ENCODE assay signal across 11 cellular contexts in the genomic region with DNA sequence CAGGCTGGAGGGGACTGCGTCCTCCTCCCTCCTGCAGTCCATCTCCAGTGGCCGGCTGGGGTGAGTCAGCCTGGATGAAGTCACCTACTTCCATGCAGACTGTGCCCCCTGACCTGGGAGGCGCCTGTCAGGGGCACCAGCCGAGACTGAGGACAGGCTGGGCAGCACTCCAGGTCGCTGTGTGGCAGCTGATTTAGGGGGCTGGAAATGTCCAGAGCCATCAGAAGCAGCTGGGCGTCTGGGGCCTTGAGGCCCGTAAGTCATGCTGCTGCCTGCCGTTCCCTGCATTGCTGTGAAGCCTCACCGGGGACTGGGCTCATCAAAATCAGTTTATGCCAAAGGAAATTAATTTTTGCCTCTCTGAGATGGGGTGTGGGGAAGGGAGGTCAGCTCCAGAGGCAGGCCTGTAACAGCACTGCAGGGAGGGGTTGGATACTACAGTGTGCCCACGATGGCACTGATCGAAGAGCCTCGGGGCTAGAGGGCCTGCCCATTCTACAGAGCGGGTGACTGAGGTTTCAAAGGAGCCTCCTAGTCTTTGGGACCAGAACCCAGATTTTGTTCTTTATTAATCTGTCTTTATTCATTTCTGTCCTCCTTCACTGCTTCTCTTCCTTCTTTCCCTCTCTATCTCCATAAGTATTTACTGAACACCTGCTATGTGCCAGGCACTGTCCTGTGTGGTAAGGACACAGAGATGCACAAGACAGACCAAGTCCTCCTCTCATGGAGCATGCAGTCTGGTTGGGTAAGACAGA.
DNase-seq lines count a peak whose midpoint lies in the region; ATAC-seq and TF ChIP-seq lines count a peak whose summit lies in the region.
"Had no signal": no experiment of that assay in that cellular context is flagged by ENCODE, and none has a peak within 500 bp of the region (broad histone marks: within the 10 kb centered on the region; RNA-seq: fewer than 3 reads in every experiment).

No MANE protein-coding gene starts in this region.

- dilution Hi-C loops in IMR-90 (cut with HindIII; ENCODE audit: low sequenced_read_pairs, unreplicated experiment), result no loop called here

- peak overlapping the region; percentile 73 for H3K18ac ChIP-seq in IMR-90 (ENCODE audit: low read depth, low read length)

- BruUV-seq in IMR-90 (replicated peaks; lab: Mats Ljungman, UMichigan), result no TSS peak

- H3K36me3 ChIP-seq in IMR-90 (ENCODE audit: control insufficient read depth, insufficient read depth, low read length), result no peaks in the 10 kb centered on the region
- H3K36me3 ChIP-seq in left lung, result no peaks in the 10 kb centered on the region
- H3K36me3 ChIP-seq in tibial artery, result no peaks in the 10 kb centered on the region

- H3K4me1 Mint-ChIP-seq in mesothelial cell of epicardium, result no peaks in the 10 kb centered on the region

- no peak for TF ChIP-seq POLR2A in IMR-90 (IDR thresholded peaks at IDR 0.05; ENCODE audit: low read depth, low read length)

- in situ Hi-C loops in IMR-90 (cut with MboI; ENCODE audit: low sequenced_read_pairs), result no loop called here

- H3K56ac ChIP-seq in IMR-90 (ENCODE audit: extremely low read depth, insufficient read depth, low read length), result peak overlapping the region; percentile 35; the same call in 1 of the 2 replicates

- H2BK120ac ChIP-seq in IMR-90 (ENCODE audit: low read depth, low read length), result peak overlapping the region; percentile 78

- ATAC-seq in IMR-90 (ENCODE audit: low read depth) (peak; percentile 100), left lung (peak; percentile 86), HG03354 (IDR thresholded peaks at IDR 0.05; ENCODE audit: poor library complexity, severe bottlenecking, unreplicated experiment) (no peak), GM21367 (IDR thresholded peaks at IDR 0.05; ENCODE audit: unreplicated experiment) (no peak)

- H3K9me3 Mint-ChIP-seq in mesothelial cell of epicardium, result no peaks in the 10 kb centered on the region

- no peaks in the 10 kb centered on the region for H3K27me3 ChIP-seq in IMR-90 (ENCODE audit: control insufficient read depth, insufficient read depth, low read length)
- no peaks in the 10 kb centered on the region for H3K27me3 ChIP-seq in left lung
- no peaks in the 10 kb centered on the region for H3K27me3 ChIP-seq in tibial artery

- peaks cover 15% of the 10 kb centered on the region for H3K9me1 ChIP-seq in IMR-90 (ENCODE audit: insufficient read depth, low read length)

- H2AK9ac ChIP-seq in IMR-90 (replicated peaks; ENCODE audit: low read depth, low read length, poor library complexity), result peak overlapping the region; percentile 83

- CTCF ChIA-PET in IMR-90 (lab: Yijun Ruan, JAX), result interaction anchor here (1.0 kb wide), 1 partner anchor 40 kb away, joined by 3 read pairs; no protein-coding TSS in a partner anchor

- H2BK20ac ChIP-seq in IMR-90 (ENCODE audit: low read depth, low read length), result peak overlapping the region; percentile 50

- intact Hi-C loops in IMR-90 (cut with micrococcal nuclease) (no loop called here), left lung (cut with DNase I) (no loop called here), tibial artery (cut with DNase I; ENCODE audit: low total_unique reads) (no loop called here)

- H3K4me3 Mint-ChIP-seq in mesothelial cell of epicardium, result no peak overlapping the region

- DNase-seq in IMR-90 (peak; percentile 85), coronary artery (ENCODE audit: low spot score) (peak; percentile 85), left lung (peak in 1 of 2 donors; percentile 56), tibial artery (peak; percentile 74 to 94), NOMO-1 treated with dmso at 0.1 percent for 144 hours (lab: John Stamatoyannopoulos, UW; ENCODE audit: unreplicated experiment) (no peak), mesothelial cell of epicardium (ENCODE audit: low spot score in 2 of 2, unreplicated experiment in 2 of 2) (no peak)
- DNase-seq: NCI-H1436; stimulated activated CD8-positive, alpha-beta memory T cell treated with anti-CD3 and anti-CD28 coated beads, Interleukin-4, amount 100 ng/mL, for 48 hours; T-helper 9 cell had no signal

- no peaks in the 10 kb centered on the region for H3K27me3 Mint-ChIP-seq in mesothelial cell of epicardium (ENCODE audit: low read depth)

- H3K4me3 ChIP-seq in IMR-90 (ENCODE audit: insufficient read depth, low read depth, low read length) (no peak overlapping the region), coronary artery (peak overlapping the region; percentile 28), left lung (no peak overlapping the region), tibial artery (no peak overlapping the region)

- no peaks in the 10 kb centered on the region for H3K79me1 ChIP-seq in IMR-90 (ENCODE audit: low read depth in 1 of 2, low read length in 2 of 2)

- H3K27ac Mint-ChIP-seq in mesothelial cell of epicardium, result no peak overlapping the region

- peak overlapping the region; percentile 31; the same call in 1 of the 2 replicates for H3K4me2 ChIP-seq in IMR-90 (ENCODE audit: low read depth, low read length)

- H3K4me1 ChIP-seq in IMR-90 (ENCODE audit: control insufficient read depth, insufficient read depth, low read length), result peaks cover 12% of the 10 kb centered on the region
- H3K4me1 ChIP-seq in left lung, result no peaks in the 10 kb centered on the region
- peaks cover 0 to 14% (median 10%) of the 10 kb centered on the region in 4 donors for H3K4me1 ChIP-seq in tibial artery

- peak overlapping the region; percentile 72 for H4K91ac ChIP-seq in IMR-90 (ENCODE audit: insufficient read depth, low read depth, low read length)

- TF ChIP-seq RAD21 in IMR-90 (IDR thresholded peaks at IDR 0.05; ENCODE audit: low read length), result no peak

- POLR2A ChIA-PET in IMR-90 (lab: Charles Lee; ENCODE audit: unreplicated experiment), result interaction anchor here (0.6 kb wide), 1 partner anchor 69 kb away, joined by 6 read pairs; no protein-coding TSS in a partner anchor

- H2BK5ac ChIP-seq in IMR-90 (ENCODE audit: low read depth, low read length, poor library complexity, severe bottlenecking), result peak overlapping the region; percentile 8

- no peak for TF ChIP-seq CTCF in IMR-90 (conservative IDR thresholded peaks at IDR 0.05; ENCODE audit: low read depth, low read length)
- TF ChIP-seq CTCF in coronary artery (IDR thresholded peaks at IDR 0.05), result no peak
- TF ChIP-seq CTCF in left lung (IDR thresholded peaks at IDR 0.05), result no peak
- no peak for TF ChIP-seq CTCF in tibial artery (IDR thresholded peaks at IDR 0.05)
- no peak for TF ChIP-seq CTCF in mesothelial cell of epicardium (IDR thresholded peaks at IDR 0.05; ENCODE audit: unreplicated experiment)

- WGBS in IMR-90 (ENCODE audit: extremely low coverage in 2 of 2, insufficient read length in 1 of 2), 2 experiments, result 45% methylated on average over 7 of the region's 13 CpGs; no CpG with 5 or more reads in 1 of the 2 experiments

- H3K4ac ChIP-seq in IMR-90 (ENCODE audit: low read depth, low read length), result peak overlapping the region; percentile 91

- no peak overlapping the region for H3K9ac ChIP-seq in IMR-90 (ENCODE audit: low read depth, low read length)

- H3K36me3 Mint-ChIP-seq in mesothelial cell of epicardium, result no peaks in the 10 kb centered on the region

- no peak overlapping the region for H4K5ac ChIP-seq in IMR-90 (ENCODE audit: low read depth, low read length)

- peak overlapping the region; percentile 53 for H3K23ac ChIP-seq in IMR-90 (ENCODE audit: low read depth, low read length)

- H3K27ac ChIP-seq in IMR-90 (ENCODE audit: insufficient read depth, low read length) (peak overlapping the region; percentile 16; the same call in 1 of the 2 replicates), coronary artery (peak overlapping the region; percentile 11 to 78), left lung (no peak overlapping the region), tibial artery (peak overlapping the region; percentile 50 to 75)

- H2BK15ac ChIP-seq in IMR-90 (ENCODE audit: low read depth, low read length), result peak overlapping the region; percentile 53

- peak overlapping the region; percentile 93 for H2AK5ac ChIP-seq in IMR-90 (ENCODE audit: low read depth, low read length)

- peak overlapping the region; percentile 20 to 39; a peak in 2 of 4 replicates for H4K8ac ChIP-seq in IMR-90 (ENCODE audit: low read depth in 2 of 2, low read length in 2 of 2)

- peak overlapping the region; percentile 58 for H2AFZ ChIP-seq in IMR-90 (replicated peaks; ENCODE audit: low read length, poor library complexity)

- peak overlapping the region; percentile 71 for H3K14ac ChIP-seq in IMR-90 (replicated peaks; ENCODE audit: low read depth, low read length)

- no peaks in the 10 kb centered on the region for H4K20me1 ChIP-seq in IMR-90 (ENCODE audit: insufficient read depth, low read length)

- H3K9me3 ChIP-seq in IMR-90 (ENCODE audit: control insufficient read depth, insufficient read depth, low read length) (peaks cover under 1% of the 10 kb centered on the region; the same call in 1 of the 2 replicates), left lung (peaks cover 0 to 2% of the 10 kb centered on the region in 2 donors), tibial artery (no peaks in the 10 kb centered on the region)

TF ChIP-seq in IMR-90, 13 proteins besides CTCF, POLR2A, EP300 and RAD21 (continues in another document):
- TF ChIP-seq NFE2L2 (IDR thresholded peaks at IDR 0.05; ENCODE audit: low read depth, low read length) (no peak), CEBPB (IDR thresholded peaks at IDR 0.05; ENCODE audit: low read depth, low read length) (peak; percentile 22; the same call in 1 of the 2 replicates), SMC3 (IDR thresholded peaks at IDR 0.05; ENCODE audit: low read depth, low read length) (no peak), FOS (IDR thresholded peaks at IDR 0.05; ENCODE audit: low read depth, low read length) (peak; percentile 88), BHLHE40 (IDR thresholded peaks at IDR 0.05; ENCODE audit: low read depth, low read length) (peak; percentile 38; the same call in 1 of the 2 replicates)
- TF ChIP-seq, protein P1, sequence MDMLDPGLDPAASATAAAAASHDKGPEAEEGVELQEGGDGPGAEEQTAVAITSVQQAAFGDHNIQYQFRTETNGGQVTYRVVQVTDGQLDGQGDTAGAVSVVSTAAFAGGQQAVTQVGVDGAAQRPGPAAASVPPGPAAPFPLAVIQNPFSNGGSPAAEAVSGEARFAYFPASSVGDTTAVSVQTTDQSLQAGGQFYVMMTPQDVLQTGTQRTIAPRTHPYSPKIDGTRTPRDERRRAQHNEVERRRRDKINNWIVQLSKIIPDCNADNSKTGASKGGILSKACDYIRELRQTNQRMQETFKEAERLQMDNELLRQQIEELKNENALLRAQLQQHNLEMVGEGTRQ (IDR thresholded peaks at IDR 0.05; ENCODE audit: low read depth, low read length), result no peak
- TF ChIP-seq, protein P2, sequence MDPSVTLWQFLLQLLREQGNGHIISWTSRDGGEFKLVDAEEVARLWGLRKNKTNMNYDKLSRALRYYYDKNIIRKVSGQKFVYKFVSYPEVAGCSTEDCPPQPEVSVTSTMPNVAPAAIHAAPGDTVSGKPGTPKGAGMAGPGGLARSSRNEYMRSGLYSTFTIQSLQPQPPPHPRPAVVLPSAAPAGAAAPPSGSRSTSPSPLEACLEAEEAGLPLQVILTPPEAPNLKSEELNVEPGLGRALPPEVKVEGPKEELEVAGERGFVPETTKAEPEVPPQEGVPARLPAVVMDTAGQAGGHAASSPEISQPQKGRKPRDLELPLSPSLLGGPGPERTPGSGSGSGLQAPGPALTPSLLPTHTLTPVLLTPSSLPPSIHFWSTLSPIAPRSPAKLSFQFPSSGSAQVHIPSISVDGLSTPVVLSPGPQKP (IDR thresholded peaks at IDR 0.05; ENCODE audit: borderline replicate concordance, low read depth, low read length), result no peak

Comparison
In these comparisons a context has a peak if more than half of its experiments do, and no peak if none do; other contexts are left out.
1. ATAC-seq: peak in IMR-90 (single experiment) and left lung (single experiment); none in HG03354 (single experiment) and GM21367 (single experiment).
2. DNase-seq: peak in IMR-90 (single experiment), coronary artery (single experiment) and tibial artery (2 of 2); none in NOMO-1 treated with dmso at 0.1 percent for 144 hours (single experiment) and mesothelial cell of epicardium (0 of 2).
3. H3K27ac ChIP-seq: peak in IMR-90 (single experiment), coronary artery (2 of 2) and tibial artery (2 of 2); none in left lung (0 of 2).